8 cellular contexts compared by ENCODE assay signal in the genomic region with DNA sequence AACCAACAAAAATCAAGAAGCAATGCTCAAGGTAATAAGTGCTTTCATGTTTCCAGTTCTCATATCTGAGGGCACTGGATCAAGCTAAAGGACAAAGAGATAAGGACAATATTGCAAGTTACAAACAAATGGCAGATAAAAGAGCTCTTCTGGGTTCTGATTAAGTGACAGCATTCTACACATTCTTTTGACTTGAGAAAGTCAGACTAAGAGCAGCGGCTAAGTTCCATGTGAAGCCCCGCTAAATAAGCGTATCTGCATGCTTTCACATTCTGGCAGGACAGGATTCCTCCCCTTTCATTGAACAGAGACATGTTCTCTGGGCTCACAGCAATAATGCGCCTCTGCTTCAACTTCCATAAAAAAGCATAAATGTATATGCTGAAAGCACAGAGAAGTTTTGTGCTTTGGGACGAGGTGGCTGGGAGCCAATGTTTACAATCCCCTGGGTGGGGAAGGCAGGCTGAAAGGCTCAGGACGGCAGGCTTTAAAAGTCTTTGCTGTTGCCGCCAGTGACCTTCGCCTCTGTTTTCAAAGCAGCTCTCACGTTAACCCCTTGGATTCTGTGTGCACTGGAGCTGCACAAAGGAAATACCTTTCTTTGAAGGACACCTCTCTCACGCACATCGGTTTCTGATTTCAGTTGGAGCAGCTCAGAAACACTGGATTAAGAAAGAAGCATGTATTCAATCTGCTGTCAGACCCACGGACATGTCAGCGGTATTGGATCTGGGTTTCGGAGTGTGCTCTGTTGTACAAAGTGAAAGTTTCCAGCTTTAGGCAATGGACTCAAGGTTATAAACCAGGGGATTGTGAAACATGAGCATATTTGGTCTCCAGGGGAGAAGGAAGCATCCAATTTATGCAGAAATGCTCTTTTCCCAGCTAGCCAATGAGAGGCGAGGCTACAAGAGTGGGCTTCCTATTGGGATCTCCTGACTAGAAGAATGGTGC.
DNase-seq lines count a peak whose midpoint lies in the region; ATAC-seq and TF ChIP-seq lines count a peak whose summit lies in the region.

No MANE protein-coding gene starts in this region.

- DNase-seq in NCI-H526 (lab: John Stamatoyannopoulos, UW) (peak; percentile 65 to 73), chondrocyte (ENCODE audit: low spot score) (no peak)
- no peak for DNase-seq in stimulated activated naive B cell treated with anti-CD40 and anti-IgM and Interleukin-4, amounts not matched to agents 10 μg/mL and 1 μg/mL and 100 μg/mL, for 72 hours
- no peak for DNase-seq in CD4-positive, alpha-beta T cell

- no peaks in the 10 kb centered on the region for H3K27me3 Mint-ChIP-seq in chondrocyte (ENCODE audit: low read depth)
- no peaks in the 10 kb centered on the region for H3K27me3 Mint-ChIP-seq in stimulated activated naive B cell treated with anti-CD40 and anti-IgM and Interleukin-4, amounts not matched to agents 10 μg/mL and 1 μg/mL and 100 μg/mL, for 72 hours
- H3K27me3 Mint-ChIP-seq in CD4-positive, alpha-beta T cell, result no peaks in the 10 kb centered on the region

- no peaks in the 10 kb centered on the region for H3K27me3 ChIP-seq in layer of hippocampus (ENCODE audit: control insufficient read depth, insufficient read depth, low read length)
- no peaks in the 10 kb centered on the region for H3K27me3 ChIP-seq in CD4-positive, alpha-beta T cell (ENCODE audit: control insufficient read depth, insufficient read depth, low read length)

- H3K36me3 Mint-ChIP-seq in chondrocyte (ENCODE audit: low read depth), result peaks cover 5% of the 10 kb centered on the region
- peaks cover 4 to 5% of the 10 kb centered on the region in 2 donors for H3K36me3 Mint-ChIP-seq in stimulated activated naive B cell treated with anti-CD40 and anti-IgM and Interleukin-4, amounts not matched to agents 10 μg/mL and 1 μg/mL and 100 μg/mL, for 72 hours
- no peaks in the 10 kb centered on the region for H3K36me3 Mint-ChIP-seq in CD4-positive, alpha-beta T cell (ENCODE audit: low read depth)

- peak overlapping the region; percentile 96 for H3K27ac Mint-ChIP-seq in chondrocyte (ENCODE audit: unreplicated experiment)
- no peak overlapping the region for H3K27ac Mint-ChIP-seq in stimulated activated naive B cell treated with anti-CD40 and anti-IgM and Interleukin-4, amounts not matched to agents 10 μg/mL and 1 μg/mL and 100 μg/mL, for 72 hours
- no peak overlapping the region for H3K27ac Mint-ChIP-seq in CD4-positive, alpha-beta T cell

- no peaks in the 10 kb centered on the region for H3K9me3 ChIP-seq in CD4-positive, alpha-beta T cell (ENCODE audit: control insufficient read depth, low read length)

- POLR2A ChIA-PET in CD4-positive, alpha-beta T cell (lab: Charles Lee), result no interaction called here

- H3K4me3 Mint-ChIP-seq in chondrocyte (ENCODE audit: unreplicated experiment), result peak overlapping the region; percentile 69
- H3K4me3 Mint-ChIP-seq in stimulated activated naive B cell treated with anti-CD40 and anti-IgM and Interleukin-4, amounts not matched to agents 10 μg/mL and 1 μg/mL and 100 μg/mL, for 72 hours, result peak overlapping the region; percentile 37 to 65
- H3K4me3 Mint-ChIP-seq in CD4-positive, alpha-beta T cell, result no peak overlapping the region

- CTCF ChIA-PET in CD4-positive, alpha-beta T cell (lab: Charles Lee), result interaction anchor here (0.7 to 1.0 kb wide), 2 partner anchors 47 to 536 kb away, joined by 3 to 4 read pairs; no protein-coding TSS in a partner anchor

- no peak for TF ChIP-seq CTCF in chondrocyte (IDR thresholded peaks at IDR 0.05)
- TF ChIP-seq CTCF in CD4-positive, alpha-beta T cell (IDR thresholded peaks at IDR 0.05), result no peak

- peak overlapping the region; percentile 69 for H3K27ac ChIP-seq in layer of hippocampus (ENCODE audit: low read depth, low read length)
- H3K27ac ChIP-seq in CD4-positive, alpha-beta T cell (ENCODE audit: low read depth, low read length), result no peak overlapping the region

- ATAC-seq in stimulated activated naive B cell treated with anti-CD40 and anti-IgM and Interleukin-4, amounts not matched to agents 10 μg/mL and 1 μg/mL and 100 μg/mL, for 72 hours (replicated peaks), result peak in 1 of 2 donors; percentile 33
- ATAC-seq in GM19395 (IDR thresholded peaks at IDR 0.05; ENCODE audit: unreplicated experiment) (no peak), HG02981 (IDR thresholded peaks at IDR 0.05; ENCODE audit: unreplicated experiment) (no peak)
- ATAC-seq in CD4-positive, alpha-beta T cell (ENCODE audit: poor library complexity), result no peak

- peak overlapping the region; percentile 32 for H3K4me3 ChIP-seq in GM08714 (ENCODE audit: low read length)

- intact Hi-C loops in CD4-positive, alpha-beta T cell (cut with DNase I, micrococcal nuclease), result no loop called here

- peaks cover 73% of the 10 kb centered on the region for H3K4me1 Mint-ChIP-seq in chondrocyte (ENCODE audit: low read depth)
- peaks cover 7 to 14% of the 10 kb centered on the region in 2 donors for H3K4me1 Mint-ChIP-seq in stimulated activated naive B cell treated with anti-CD40 and anti-IgM and Interleukin-4, amounts not matched to agents 10 μg/mL and 1 μg/mL and 100 μg/mL, for 72 hours
- H3K4me1 Mint-ChIP-seq in CD4-positive, alpha-beta T cell (ENCODE audit: low read depth), result peaks cover 16% of the 10 kb centered on the region

- H3K9me3 Mint-ChIP-seq in chondrocyte (ENCODE audit: low read depth), result peaks cover 3% of the 10 kb centered on the region
- no peaks in the 10 kb centered on the region for H3K9me3 Mint-ChIP-seq in stimulated activated naive B cell treated with anti-CD40 and anti-IgM and Interleukin-4, amounts not matched to agents 10 μg/mL and 1 μg/mL and 100 μg/mL, for 72 hours
- H3K9me3 Mint-ChIP-seq in CD4-positive, alpha-beta T cell, result no peaks in the 10 kb centered on the region

Comparison
In these comparisons a context has a peak if more than half of its experiments do, and no peak if none do; other contexts are left out.
1. DNase-seq: peak in NCI-H526 (2 of 2); none in chondrocyte (single experiment), stimulated activated naive B cell treated with anti-CD40 and anti-IgM and Interleukin-4, amounts not matched to agents 10 μg/mL and 1 μg/mL and 100 μg/mL, for 72 hours (single experiment) and CD4-positive, alpha-beta T cell (0 of 10).